ENCODE assay signal across 1 cellular context in the genomic region with DNA sequence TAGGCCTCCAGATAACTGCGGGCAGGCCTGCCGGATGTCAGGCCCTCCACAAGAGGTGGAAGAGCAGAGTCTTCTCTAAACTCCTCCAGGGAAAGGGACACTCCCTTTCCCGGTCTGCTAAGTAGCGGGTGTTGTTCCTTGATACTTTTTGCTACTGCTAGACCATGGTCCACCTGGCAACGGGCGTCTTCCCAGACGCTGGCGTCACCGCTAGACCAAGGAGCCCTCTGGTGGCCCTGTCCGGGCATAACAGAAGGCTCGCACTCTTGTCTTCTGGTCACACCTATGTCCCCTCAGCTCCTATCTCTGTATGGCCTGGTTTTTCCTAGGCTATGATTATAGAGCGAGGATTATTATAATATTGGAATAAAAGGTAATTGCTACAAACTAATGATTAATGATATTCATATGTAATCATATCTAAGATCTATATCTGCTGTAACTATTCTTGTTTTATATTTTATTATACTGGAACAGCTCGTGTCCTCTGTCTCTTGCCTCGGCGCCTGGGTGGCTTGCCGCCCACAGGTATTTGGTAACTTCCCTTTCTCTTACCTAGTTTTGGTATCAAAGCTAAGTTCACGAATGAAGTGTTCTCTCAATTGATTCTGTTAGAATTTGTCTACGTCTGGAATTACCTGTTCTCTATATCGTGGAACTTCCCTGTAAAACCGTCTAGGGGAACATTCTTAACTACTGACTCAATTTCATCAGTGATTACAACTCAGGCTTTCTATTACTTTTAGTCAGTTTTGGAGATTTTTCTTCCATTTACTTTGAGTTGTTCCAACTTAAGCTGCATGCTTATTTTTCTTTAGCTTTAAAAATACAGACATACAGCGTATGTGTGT.
A peak's percentile ranks its signal among the peaks of the same experiment; 100 is the strongest.
TF ChIP-seq lines count a peak whose summit lies in the region.

No MANE protein-coding gene starts in this region.

TF ChIP-seq in HCT116, 20 proteins besides CTCF, POLR2A, EP300 and RAD21:
- TF ChIP-seq CEBPB (IDR thresholded peaks at IDR 0.05; ENCODE audit: low read depth) (0 out of 2 replicates have a peak, but pooled peaks have one; percentile 4), POLR2AphosphoS5 (IDR thresholded peaks at IDR 0.05; ENCODE audit: low read depth, low read length) (peak; percentile 41), JUND (IDR thresholded peaks at IDR 0.05) (0 out of 2 replicates have a peak, but pooled peaks have one; percentile 17)
